Comparison of ENCODE assay signal across 19 cellular contexts in the genomic region with DNA sequence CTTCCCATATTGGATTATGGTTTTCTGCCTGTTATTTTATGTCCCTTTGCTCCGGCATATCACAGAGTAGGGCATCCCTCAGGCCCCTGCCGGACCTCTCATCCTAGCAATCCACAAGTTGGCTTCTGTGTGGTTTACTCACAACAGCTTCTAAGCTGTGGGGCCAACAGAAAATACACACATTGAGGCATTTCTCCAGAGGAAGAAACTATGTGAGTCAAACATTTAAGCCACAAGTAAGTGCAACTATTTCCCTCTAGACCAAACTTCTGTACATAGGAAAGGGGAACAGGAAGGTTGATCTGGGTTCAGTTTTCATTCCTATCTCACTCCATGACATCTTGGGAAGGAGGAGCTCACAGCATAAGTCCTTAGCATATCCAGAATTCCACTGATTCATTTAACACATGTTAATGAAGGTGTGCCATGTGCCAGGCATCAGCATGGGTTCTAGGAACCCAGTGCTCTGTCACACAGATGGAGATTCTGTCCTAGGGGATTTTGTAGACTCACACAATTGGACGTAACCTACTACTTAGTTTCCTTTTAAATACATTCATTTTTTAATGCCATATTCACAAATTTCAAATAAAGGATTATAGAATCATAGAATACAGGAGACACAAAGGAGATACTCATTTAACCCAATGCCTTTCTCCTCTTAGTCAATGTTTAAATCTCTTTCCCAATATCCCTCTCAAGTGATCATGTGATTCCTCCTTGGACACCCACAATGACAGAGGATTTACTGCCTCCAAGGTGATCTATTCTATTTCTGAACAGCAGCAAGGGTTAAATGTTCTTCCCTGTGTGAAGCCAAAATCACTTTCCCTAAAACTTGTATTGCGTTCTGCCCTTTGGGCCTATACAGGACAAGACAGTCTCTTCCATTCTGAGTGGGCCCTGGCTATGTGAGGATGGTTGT.
A peak's percentile ranks its signal among the peaks of the same experiment; 100 is the strongest.
DNase-seq lines count a peak whose midpoint lies in the region; ATAC-seq and TF ChIP-seq lines count a peak whose summit lies in the region.
"Had no signal": no experiment of that assay in that cellular context is flagged by ENCODE, and none has a peak within 500 bp of the region (broad histone marks: within the 10 kb centered on the region; RNA-seq: fewer than 3 reads in every experiment).

No MANE protein-coding gene starts in this region.

- DNase-seq in AML-193 (lab: John Stamatoyannopoulos, UW) (peak; percentile 62 to 66), EH (ENCODE audit: low read depth) (peak; percentile 18), T-helper 17 cell (no peak), right lobe of liver (no peak), hypothalamus (lab: John Stamatoyannopoulos, UW) (no peak), NCI-H446 (lab: John Stamatoyannopoulos, UW) (no peak), AG08395 (ENCODE audit: low spot score) (no peak)
- DNase-seq: activated T-cell treated with anti-CD3 and anti-CD28 coated beads, Interleukin-2, amount 50 U/mL, for 4 hours; C1 segment of cervical spinal cord; effector CD8-positive, alpha-beta T cell; foreskin melanocyte; GF-D8; HFFc6; NCI-H1105 treated with DMSO at 0.1 percent for 48 hours; NCI-H524; stimulated activated CD4-positive, alpha-beta T cell treated with anti-CD3 and anti-CD28 coated beads, Interleukin-4, amount 100 ng/mL, for 4 hours had no signal

- H3K4me3 Mint-ChIP-seq in T-helper 17 cell, result no peak overlapping the region
- H3K4me3 Mint-ChIP-seq: activated T-cell treated with anti-CD3 and anti-CD28 coated beads, Interleukin-2, amount 50 U/mL, for 4 hours; HFFc6 had no signal

- H3K27me3 Mint-ChIP-seq in T-helper 17 cell, result no peaks in the 10 kb centered on the region

- no peak for TF ChIP-seq CTCF in right lobe of liver (IDR thresholded peaks at IDR 0.05)

- 62% methylated on average over 4 of the region's 4 CpGs for WGBS in right lobe of liver (ENCODE audit: insufficient coverage, low coverage, low lambda C conversion rate, missing lambda C conversion rate)

- intact Hi-C loops in right lobe of liver (cut with DNase I), result no loop called here

- peaks cover 34% of the 10 kb centered on the region for H3K4me1 Mint-ChIP-seq in T-helper 17 cell

- no peaks in the 10 kb centered on the region for H3K27me3 ChIP-seq in right lobe of liver
- H3K27me3 ChIP-seq: ascending aorta had no signal

- ATAC-seq in T-helper 17 cell, result no peak
- peak in 2 of 4 donors; percentile 9 to 15 for ATAC-seq in right lobe of liver
- ATAC-seq in HG03432 (IDR thresholded peaks at IDR 0.05; ENCODE audit: unreplicated experiment), result no peak
- ATAC-seq: activated T-cell treated with anti-CD3 and anti-CD28 coated beads, Interleukin-2, amount 50 U/mL, for 4 hours had no signal

- H3K4me1 ChIP-seq in right lobe of liver, result peaks cover 0 to 21% (median 9%) of the 10 kb centered on the region in 4 donors
- H3K4me1 ChIP-seq: ascending aorta had no signal

- TF ChIP-seq POLR2A in right lobe of liver (IDR thresholded peaks at IDR 0.05), result no peak

- H3K27ac ChIP-seq in right lobe of liver, result peak overlapping the region in 2 of 3 donors; percentile 16 to 34
- H3K27ac ChIP-seq: ascending aorta, RWPE1 had no signal

- H3K27ac Mint-ChIP-seq in T-helper 17 cell, result peak overlapping the region; percentile 3
- H3K27ac Mint-ChIP-seq: HFFc6 had no signal

- H3K4me3 ChIP-seq in right lobe of liver, result no peak overlapping the region
- H3K4me3 ChIP-seq: ascending aorta had no signal

- H3K36me3 Mint-ChIP-seq in T-helper 17 cell (ENCODE audit: low read depth), result peaks cover under 1% of the 10 kb centered on the region

- H3K36me3 ChIP-seq in right lobe of liver, result no peaks in the 10 kb centered on the region
- H3K36me3 ChIP-seq: ascending aorta had no signal

- H3K9me3 ChIP-seq in T-helper 17 cell (ENCODE audit: control insufficient read depth, low read length, poor library complexity, severe bottlenecking), result no peaks in the 10 kb centered on the region
- H3K9me3 ChIP-seq in right lobe of liver, result no peaks in the 10 kb centered on the region
- H3K9me3 ChIP-seq: ascending aorta had no signal

Comparison
In these comparisons a context has a peak if more than half of its experiments do, and no peak if none do; other contexts are left out.
1. DNase-seq: peak in AML-193 (2 of 2) and EH (single experiment); none in T-helper 17 cell (0 of 3), right lobe of liver (0 of 3), hypothalamus (0 of 51), NCI-H446 (0 of 2) and AG08395 (single experiment).